30 cellular contexts compared by ENCODE assay signal in the genomic region with DNA sequence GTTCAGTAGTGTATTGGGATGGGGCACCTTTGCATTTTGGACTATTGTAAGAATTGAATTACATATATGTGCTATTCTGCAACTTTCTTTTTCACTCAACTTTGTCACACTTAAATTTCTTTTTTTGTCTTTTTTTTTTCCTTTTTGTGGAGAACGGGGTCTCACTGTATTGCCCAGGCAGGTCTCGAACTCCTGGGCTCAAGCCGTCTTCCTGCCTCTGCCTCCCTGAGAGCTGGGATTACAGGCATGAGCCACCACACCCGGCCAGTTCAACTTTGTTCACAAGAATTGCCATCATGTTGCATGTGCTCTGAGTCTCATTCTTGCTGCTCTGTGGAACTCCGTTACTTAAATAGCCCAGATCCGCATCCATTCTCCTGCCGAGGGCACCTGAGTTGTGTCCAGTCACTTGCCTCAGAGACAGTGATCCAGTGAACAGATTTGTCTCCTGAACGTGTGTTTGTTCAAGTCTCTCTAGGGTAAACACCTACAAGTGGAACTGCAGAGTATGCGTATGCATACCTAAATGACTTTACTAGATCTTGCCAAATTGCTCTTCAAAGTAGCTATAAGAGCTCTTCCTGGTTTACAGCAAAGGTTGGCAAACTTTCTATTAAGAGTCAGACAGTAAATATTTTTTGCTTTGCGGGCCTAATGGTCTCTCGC. TPM values are rescaled to one million over a fixed set of nuclear protein-coding genes. Genes with fewer than 3 reads are reported as not detected.
A peak's percentile ranks its signal among the peaks of the same experiment; 100 is the strongest.
DNase-seq lines count a peak whose midpoint lies in the region; ATAC-seq and TF ChIP-seq lines count a peak whose summit lies in the region.
"Had no signal": no experiment of that assay in that cellular context is flagged by ENCODE, and none has a peak within 500 bp of the region (broad histone marks: within the 10 kb centered on the region; RNA-seq: fewer than 3 reads in every experiment).

No MANE protein-coding gene starts in this region.

- intact Hi-C loops in mammary epithelial cell (cut with micrococcal nuclease) (no loop called here), PC-3 (cut with micrococcal nuclease) (loop anchor here (5.0 kb wide), 2 partner anchors 39 to 69 kb away; no protein-coding TSS in a partner anchor), left lung (cut with DNase I) (no loop called here)

- CTCF ChIA-PET in mammary epithelial cell (lab: Charles Lee; ENCODE audit: low non-redundant PET) = no interaction called here
- CTCF ChIA-PET in PC-3 (lab: Charles Lee) = no interaction called here

- H3K27ac ChIP-seq in mammary epithelial cell (ENCODE audit: insufficient read depth, low read depth, low read length) (no peak overlapping the region), PC-3 (ENCODE audit: low read length) (no peak overlapping the region), left lung (peak overlapping the region in 1 of 2 donors; percentile 44)
- H3K27ac ChIP-seq: BLaER1, coronary artery, heart left ventricle, Peyer's patch, SJSA1 had no signal

- in situ Hi-C loops in T47D (cut with HindIII; ENCODE audit: low pct_unique_long_range_greater_than_20kb, low sequenced_read_pairs) = no loop called here
- in situ Hi-C loops in mammary epithelial cell (cut with MboI; ENCODE audit: low sequenced_read_pairs in 2 of 2) = loop anchor here (25.0 kb wide), 1 partner anchor 189 kb away; no protein-coding TSS in a partner anchor
- in situ Hi-C loops in GM13976 (cut with MboI; ENCODE audit: low sequenced_read_pairs, unreplicated experiment) = no loop called here

- no peak overlapping the region for H3K9ac ChIP-seq in mammary epithelial cell (ENCODE audit: insufficient read depth, low read length)
- no peak overlapping the region for H3K9ac ChIP-seq in PC-3 (ENCODE audit: low read length)
- H3K9ac ChIP-seq: BLaER1 had no signal

- no peaks in the 10 kb centered on the region for H3K36me3 Mint-ChIP-seq in type B pancreatic cell
- H3K36me3 Mint-ChIP-seq: activated naive CD4-positive, alpha-beta T cell treated with anti-CD3 and anti-CD28 coated beads, Interleukin-2, amount 50 U/mL, for 24 hours; memory B cell had no signal

- no peaks in the 10 kb centered on the region for H3K9me2 ChIP-seq in PC-3 (replicated peaks; ENCODE audit: low read length)

- H3K4me1 ChIP-seq in mammary epithelial cell (ENCODE audit: insufficient read depth, low read length) (peaks cover 16% of the 10 kb centered on the region), PC-3 (ENCODE audit: insufficient read depth, low read length) (peaks cover 11% of the 10 kb centered on the region), left lung (peaks cover 10 to 30% of the 10 kb centered on the region in 2 donors)

- DNase-seq in T47D (ENCODE audit: low read depth in 1 of 2, low spot score in 1 of 2) (peak; percentile 66 to 75), mammary epithelial cell (no peak), PC-3 (peak; percentile 7), left lung (no peak), type B pancreatic cell (ENCODE audit: extremely low spot score, unreplicated experiment) (no peak), GM20000 (ENCODE audit: low spot score) (no peak), cerebellar nuclear complex (lab: John Stamatoyannopoulos, UW) (no peak), GM13976 (ENCODE audit: low spot score) (no peak)
- DNase-seq: activated CD8-positive, alpha-beta T cell treated with anti-CD3 and anti-CD28 coated beads for 36 hours; amygdala; COR-L47; effector memory CD8-positive, alpha-beta T cell; erythroblast; GOT3; heart left ventricle; kidney glomerular epithelial cell; NCI-H1048; NCI-H2081; Peyer's patch; stimulated activated CD4-positive, alpha-beta T cell treated with anti-CD3 and anti-CD28 coated beads, Interleukin-4, amount 100 ng/mL, for 24 hours; T-helper 1 cell had no signal

- H3K79me2 ChIP-seq in mammary epithelial cell (ENCODE audit: insufficient read depth, low read length) (peaks cover 17% of the 10 kb centered on the region), PC-3 (ENCODE audit: low read length) (peaks cover 24% of the 10 kb centered on the region)

- H3K9me3 ChIP-seq in mammary epithelial cell (replicated peaks; ENCODE audit: insufficient read depth, low read length) = no peaks in the 10 kb centered on the region
- H3K9me3 ChIP-seq in PC-3 (ENCODE audit: low read length) = no peaks in the 10 kb centered on the region
- H3K9me3 ChIP-seq in left lung = no peaks in the 10 kb centered on the region
- H3K9me3 ChIP-seq: BLaER1, heart left ventricle, Peyer's patch, SJSA1 had no signal

- H3K27me3 ChIP-seq in mammary epithelial cell (ENCODE audit: insufficient read depth, low read length) (no peaks in the 10 kb centered on the region), PC-3 (ENCODE audit: low read length) (no peaks in the 10 kb centered on the region), left lung (no peaks in the 10 kb centered on the region)
- H3K27me3 ChIP-seq: heart left ventricle, Peyer's patch, SJSA1 had no signal

- no peaks in the 10 kb centered on the region for H4K20me1 ChIP-seq in mammary epithelial cell (ENCODE audit: insufficient read depth, low read length)
- H4K20me1 ChIP-seq in PC-3 (ENCODE audit: low read length) = no peaks in the 10 kb centered on the region
- H4K20me1 ChIP-seq: BLaER1 had no signal

- H3K36me3 ChIP-seq in mammary epithelial cell (ENCODE audit: insufficient read depth, low read length) (no peaks in the 10 kb centered on the region), PC-3 (ENCODE audit: low read depth, low read length) (no peaks in the 10 kb centered on the region), left lung (no peaks in the 10 kb centered on the region)
- H3K36me3 ChIP-seq: BLaER1, heart left ventricle, Peyer's patch had no signal

- POLR2A ChIA-PET in PC-3 (lab: Charles Lee; ENCODE audit: unreplicated experiment) = no interaction called here

- peak overlapping the region; percentile 2 for H3K4me3 Mint-ChIP-seq in type B pancreatic cell
- H3K4me3 Mint-ChIP-seq: activated CD8-positive, alpha-beta T cell treated with anti-CD3 and anti-CD28 coated beads for 36 hours; activated naive CD4-positive, alpha-beta T cell treated with anti-CD3 and anti-CD28 coated beads, Interleukin-2, amount 50 U/mL, for 24 hours; effector memory CD8-positive, alpha-beta T cell; memory B cell; stimulated activated effector memory CD8-positive, alpha-beta T cell treated with anti-CD3 and anti-CD28 coated beads, Interleukin-12 subunit alpha, Interleukin-12 subunit beta, amount 100 ng/mL, for 72 hours had no signal

- H3K4me2 ChIP-seq in mammary epithelial cell (ENCODE audit: insufficient read depth, low read depth, low read length) (no peak overlapping the region), PC-3 (ENCODE audit: low read length) (no peak overlapping the region)
- H3K4me2 ChIP-seq: BLaER1 had no signal

- no peaks in the 10 kb centered on the region for H3F3A ChIP-seq in PC-3 (ENCODE audit: low read length, unreplicated experiment)

- BruUV-seq in mammary epithelial cell (replicated peaks; lab: Mats Ljungman, UMichigan) (no TSS peak), PC-3 (replicated peaks; lab: Mats Ljungman, UMichigan) (no TSS peak)

- 91% methylated on average over 11 of the region's 11 CpGs for WGBS in mammary epithelial cell (ENCODE audit: low coverage, missing lambda C conversion rate)

- no peaks in the 10 kb centered on the region for H3K27me3 Mint-ChIP-seq in type B pancreatic cell
- H3K27me3 Mint-ChIP-seq: activated CD8-positive, alpha-beta T cell treated with anti-CD3 and anti-CD28 coated beads for 36 hours; activated naive CD4-positive, alpha-beta T cell treated with anti-CD3 and anti-CD28 coated beads, Interleukin-2, amount 50 U/mL, for 24 hours; effector memory CD8-positive, alpha-beta T cell had no signal

- H2AFZ ChIP-seq in mammary epithelial cell (ENCODE audit: low read depth, low read length) (no peak overlapping the region), PC-3 (ENCODE audit: low read length) (peak overlapping the region; percentile 54; the same call in 1 of the 2 replicates)

- TF ChIP-seq CTCF in mammary epithelial cell (conservative IDR thresholded peaks at IDR 0.05 in 1 of 2, IDR thresholded peaks at IDR 0.05 in 1 of 2; ENCODE audit: extremely low read depth in 1 of 2, insufficient read depth in 1 of 2, low read depth in 1 of 2, low read length in 2 of 2) (no peak), PC-3 (conservative IDR thresholded peaks at IDR 0.05; ENCODE audit: low read depth, low read length) (no peak), left lung (IDR thresholded peaks at IDR 0.05) (no peak), type B pancreatic cell (conservative IDR thresholded peaks at IDR 0.05) (no peak), GM20000 (IDR thresholded peaks at IDR 0.05; ENCODE audit: extremely low read depth, missing control alignments) (no peak), GM13976 (IDR thresholded peaks at IDR 0.05; ENCODE audit: borderline replicate concordance, control extremely low read depth, extremely low read depth, insufficient read depth, missing control alignments) (no peak)

- no peak overlapping the region for H3K4me3 ChIP-seq in mammary epithelial cell (replicated peaks in 1 of 3; ENCODE audit: insufficient read depth in 1 of 3, low read depth in 2 of 3, low read length in 3 of 3)
- H3K4me3 ChIP-seq in PC-3 (ENCODE audit: low read length) = no peak overlapping the region
- no peak overlapping the region for H3K4me3 ChIP-seq in left lung
- H3K4me3 ChIP-seq: BLaER1, coronary artery, heart left ventricle, Peyer's patch, SJSA1 had no signal

- H3K27ac Mint-ChIP-seq in type B pancreatic cell = peak overlapping the region; percentile 64
- H3K27ac Mint-ChIP-seq: activated CD8-positive, alpha-beta T cell treated with anti-CD3 and anti-CD28 coated beads for 36 hours; activated naive CD4-positive, alpha-beta T cell treated with anti-CD3 and anti-CD28 coated beads, Interleukin-2, amount 50 U/mL, for 24 hours; activated T-helper 2 cell treated with anti-CD3 and anti-CD28 coated beads, Interferon-gamma antibody, Interleukin-2, Interleukin-4, amounts not matched to agents 10 μg/mL and 5 μg/mL and 100 μg/mL, durations not matched to agents 14 hours and 24 hours and 36 hours; effector memory CD8-positive, alpha-beta T cell; memory B cell; progenitor cell of endocrine pancreas; stimulated activated effector memory CD8-positive, alpha-beta T cell treated with anti-CD3 and anti-CD28 coated beads, Interleukin-12 subunit alpha, Interleukin-12 subunit beta, amount 100 ng/mL, for 72 hours had no signal

- H3K9me3 Mint-ChIP-seq in type B pancreatic cell = no peaks in the 10 kb centered on the region
- H3K9me3 Mint-ChIP-seq: activated CD8-positive, alpha-beta T cell treated with anti-CD3 and anti-CD28 coated beads for 36 hours; activated naive CD4-positive, alpha-beta T cell treated with anti-CD3 and anti-CD28 coated beads, Interleukin-2, amount 50 U/mL, for 24 hours; activated T-helper 2 cell treated with anti-CD3 and anti-CD28 coated beads, Interferon-gamma antibody, Interleukin-2, Interleukin-4, amounts not matched to agents 10 μg/mL and 5 μg/mL and 100 μg/mL, durations not matched to agents 14 hours and 24 hours and 36 hours; effector memory CD8-positive, alpha-beta T cell; memory B cell; stimulated activated effector memory CD8-positive, alpha-beta T cell treated with anti-CD3 and anti-CD28 coated beads, Interleukin-12 subunit alpha, Interleukin-12 subunit beta, amount 100 ng/mL, for 72 hours had no signal

- peaks cover 29% of the 10 kb centered on the region for H3K4me1 Mint-ChIP-seq in type B pancreatic cell (ENCODE audit: unreplicated experiment)

- dilution Hi-C loops in mammary epithelial cell (cut with HindIII; ENCODE audit: low sequenced_read_pairs) = no loop called here

- ATAC-seq in PC-3 (no peak), left lung (peak; percentile 51)
- ATAC-seq: activated CD8-positive, alpha-beta T cell treated with anti-CD3 and anti-CD28 coated beads for 36 hours; effector memory CD8-positive, alpha-beta T cell; heart left ventricle; sciatic nerve; stimulated activated effector memory CD8-positive, alpha-beta T cell treated with anti-CD3 and anti-CD28 coated beads, Interleukin-12 subunit alpha, Interleukin-12 subunit beta, amount 100 ng/mL, for 72 hours had no signal

RNA-seq across cellular contexts. Expression of a gene that starts 3.4 kb away (rescaled TPM):
- 10 to 100 TPM; 36.5 to 71.7 TPM for total RNA-seq in mammary epithelial cell
- 30.5 TPM for polyA plus RNA-seq in mammary epithelial cell
- 28.5 TPM for polyA minus RNA-seq in mammary epithelial cell
- 77.8 and 118 TPM in 2 replicates for total RNA-seq in PC-3 (2014; rRNA removed)
- 100 to 1,000 TPM in 1 of 2 donors, 10 to 100 TPM in 1; 79.9 to 109 TPM for total RNA-seq in left lung
- total RNA-seq in type B pancreatic cell (ENCODE audit: low replicate concordance) = 85.0 and 118 TPM in 2 replicates

RNA-seq across cellular contexts. Expression of a gene that starts 59.3 kb away (rescaled TPM):
- total RNA-seq in mammary epithelial cell (10 to 100 TPM; 14.7 to 98.1 TPM), PC-3 (2014; rRNA removed) (125 and 160 TPM in 2 replicates), left lung (10 to 100 TPM; 38.3 to 42.2 TPM), type B pancreatic cell (ENCODE audit: low replicate concordance) (56.9 and 82.3 TPM in 2 replicates)
- polyA plus RNA-seq in mammary epithelial cell = 112 TPM
- 69.0 TPM for polyA minus RNA-seq in mammary epithelial cell

RNA-seq across cellular contexts. Expression of a gene that starts 59.6 kb away (rescaled TPM):
- total RNA-seq in mammary epithelial cell = 10 to 100 TPM; 15.7 to 25.7 TPM
- 10.3 TPM for polyA plus RNA-seq in mammary epithelial cell
- 3.9 TPM for polyA minus RNA-seq in mammary epithelial cell
- total RNA-seq in PC-3 (2014; rRNA removed) = 28.8 and 44.1 TPM in 2 replicates
- 10 to 100 TPM; 32.3 to 41.2 TPM for total RNA-seq in left lung
- total RNA-seq in type B pancreatic cell (ENCODE audit: low replicate concordance) = 45.7 and 50.1 TPM in 2 replicates

Comparison
In these comparisons a context has a peak if more than half of its experiments do, and no peak if none do; other contexts are left out.
1. DNase-seq: peak in T47D (2 of 2) and PC-3 (single experiment); none in mammary epithelial cell (single experiment), left lung (0 of 2), type B pancreatic cell (single experiment), GM20000 (single experiment), cerebellar nuclear complex (0 of 2) and GM13976 (single experiment).
2. in situ Hi-C loops: an anchor here in mammary epithelial cell (25.0 kb wide); none called in T47D and GM13976.